Comparison of ENCODE assay signal across 20 cellular contexts in genomic region chr7:50921114-50921513, GRCh38.
DNase-seq lines count a peak whose midpoint lies in the region; ATAC-seq and TF ChIP-seq lines count a peak whose summit lies in the region.
"Had no signal": no experiment of that assay in that cellular context is flagged by ENCODE, and none has a peak within 500 bp of the region (broad histone marks: within the 10 kb centered on the region; RNA-seq: fewer than 3 reads in every experiment).

No MANE protein-coding gene starts in this region.

- no peaks in the 10 kb centered on the region for H3K9me3 ChIP-seq in neural progenitor cell (ENCODE audit: low read depth)

- no peak overlapping the region for H2AFZ ChIP-seq in neural progenitor cell (replicated peaks)

- no peak for TF ChIP-seq CTCF in neural progenitor cell (IDR thresholded peaks at IDR 0.05)

- no peaks in the 10 kb centered on the region for H4K20me1 ChIP-seq in neural progenitor cell (ENCODE audit: low read depth)

- H3K79me2 ChIP-seq in neural progenitor cell (ENCODE audit: low read depth), result no peaks in the 10 kb centered on the region

- no peak overlapping the region for H3K27ac Mint-ChIP-seq in activated CD4-positive, alpha-beta memory T cell treated with anti-CD3 and anti-CD28 coated beads for 36 hours
- H3K27ac Mint-ChIP-seq in activated CD4-positive, alpha-beta memory T cell treated with anti-CD3 and anti-CD28 coated beads, Interleukin-2, amount 10 ng/mL, durations not matched to agents 7 days and 5 days, result no peak overlapping the region
- H3K27ac Mint-ChIP-seq in activated naive CD4-positive, alpha-beta T cell treated with anti-CD3 and anti-CD28 coated beads, Interleukin-2, amount 50 U/mL, for 72 hours, result no peak overlapping the region
- H3K27ac Mint-ChIP-seq in neural progenitor cell, result no peak overlapping the region
- H3K27ac Mint-ChIP-seq: CD4-positive, alpha-beta T cell; naive thymus-derived CD4-positive, alpha-beta T cell; stimulated activated naive CD8-positive, alpha-beta T cell treated with anti-CD3 and anti-CD28 coated beads, Interleukin-15, amount 100 ng/mL, for 72 hours; T-helper 1 cell treated with Interleukin-12 subunit alpha and Interleukin-12 subunit beta and Interleukin-4 antibody, amounts not matched to agents 30 μg/mL and 1 μg/mL, for 36 hours; type B pancreatic cell had no signal

- no peaks in the 10 kb centered on the region for H3K4me1 Mint-ChIP-seq in activated CD4-positive, alpha-beta memory T cell treated with anti-CD3 and anti-CD28 coated beads for 36 hours (ENCODE audit: low read depth)
- no peaks in the 10 kb centered on the region for H3K4me1 Mint-ChIP-seq in activated CD4-positive, alpha-beta memory T cell treated with anti-CD3 and anti-CD28 coated beads, Interleukin-2, amount 10 ng/mL, durations not matched to agents 7 days and 5 days
- H3K4me1 Mint-ChIP-seq in neural progenitor cell, result no peaks in the 10 kb centered on the region
- H3K4me1 Mint-ChIP-seq: stimulated activated naive CD8-positive, alpha-beta T cell treated with anti-CD3 and anti-CD28 coated beads, Interleukin-15, amount 100 ng/mL, for 72 hours had no signal

- POLR2A ChIA-PET in activated CD4-positive, alpha-beta memory T cell treated with anti-CD3 and anti-CD28 coated beads for 36 hours (lab: Charles Lee), result no interaction called here
- POLR2A ChIA-PET in activated CD4-positive, alpha-beta memory T cell treated with anti-CD3 and anti-CD28 coated beads, Interleukin-2, amount 10 ng/mL, durations not matched to agents 7 days and 5 days (lab: Charles Lee), result no interaction called here

- DNase-seq in activated CD4-positive, alpha-beta memory T cell treated with anti-CD3 and anti-CD28 coated beads for 36 hours, result peak; percentile 21
- DNase-seq in activated CD4-positive, alpha-beta memory T cell treated with anti-CD3 and anti-CD28 coated beads, Interleukin-2, amount 10 ng/mL, durations not matched to agents 7 days and 5 days, result no peak
- peak; percentile 63 for DNase-seq in HT-29 (ENCODE audit: low spot score)
- DNase-seq in activated naive CD4-positive, alpha-beta T cell treated with anti-CD3 and anti-CD28 coated beads, Interleukin-2, amount 50 U/mL, for 72 hours (ENCODE audit: low spot score in 2 of 2), result no peak
- DNase-seq in stimulated activated CD4-positive, alpha-beta T cell treated with anti-CD3 and anti-CD28 coated beads, Interleukin-1b, Interleukin-23, amount 100 ng/mL, for 48 hours, result peak; percentile 13
- no peak for DNase-seq in NCI-H524 treated with DMSO at 0.1 percent for 48 hours (lab: John Stamatoyannopoulos, UW)
- no peak for DNase-seq in neural progenitor cell (ENCODE audit: low spot score)
- DNase-seq in AG20443 (ENCODE audit: low spot score), result no peak
- DNase-seq: CD4-positive, alpha-beta T cell; DND-41; naive thymus-derived CD4-positive, alpha-beta T cell; NCI-H1694 treated with DMSO at 0.1 percent for 48 hours; NCI-H345; posterior cingulate gyrus; SHP77; stimulated activated naive CD8-positive, alpha-beta T cell treated with anti-CD3 and anti-CD28 coated beads, Interleukin-15, amount 100 ng/mL, for 72 hours had no signal

- no peaks in the 10 kb centered on the region for H3K9me3 Mint-ChIP-seq in activated CD4-positive, alpha-beta memory T cell treated with anti-CD3 and anti-CD28 coated beads for 36 hours
- no peaks in the 10 kb centered on the region for H3K9me3 Mint-ChIP-seq in activated CD4-positive, alpha-beta memory T cell treated with anti-CD3 and anti-CD28 coated beads, Interleukin-2, amount 10 ng/mL, durations not matched to agents 7 days and 5 days
- no peaks in the 10 kb centered on the region for H3K9me3 Mint-ChIP-seq in activated naive CD4-positive, alpha-beta T cell treated with anti-CD3 and anti-CD28 coated beads, Interleukin-2, amount 50 U/mL, for 72 hours
- no peaks in the 10 kb centered on the region for H3K9me3 Mint-ChIP-seq in neural progenitor cell
- H3K9me3 Mint-ChIP-seq: CD4-positive, alpha-beta T cell; naive thymus-derived CD4-positive, alpha-beta T cell; stimulated activated naive CD8-positive, alpha-beta T cell treated with anti-CD3 and anti-CD28 coated beads, Interleukin-15, amount 100 ng/mL, for 72 hours; T-helper 1 cell treated with Interleukin-12 subunit alpha and Interleukin-12 subunit beta and Interleukin-4 antibody, amounts not matched to agents 30 μg/mL and 1 μg/mL, for 36 hours; type B pancreatic cell had no signal

- H3K36me3 ChIP-seq in neural progenitor cell, result no peaks in the 10 kb centered on the region

- intact Hi-C loops in activated CD4-positive, alpha-beta memory T cell treated with anti-CD3 and anti-CD28 coated beads for 36 hours (cut with micrococcal nuclease), result no loop called here

- no peaks in the 10 kb centered on the region for H3F3A ChIP-seq in neural progenitor cell (ENCODE audit: low read depth)

- no peaks in the 10 kb centered on the region for H3K4me1 ChIP-seq in neural progenitor cell

- no peaks in the 10 kb centered on the region for H3K27me3 ChIP-seq in neural progenitor cell

- no peaks in the 10 kb centered on the region for H3K36me3 Mint-ChIP-seq in activated CD4-positive, alpha-beta memory T cell treated with anti-CD3 and anti-CD28 coated beads for 36 hours
- no peaks in the 10 kb centered on the region for H3K36me3 Mint-ChIP-seq in activated CD4-positive, alpha-beta memory T cell treated with anti-CD3 and anti-CD28 coated beads, Interleukin-2, amount 10 ng/mL, durations not matched to agents 7 days and 5 days (ENCODE audit: low read depth)
- no peaks in the 10 kb centered on the region for H3K36me3 Mint-ChIP-seq in activated naive CD4-positive, alpha-beta T cell treated with anti-CD3 and anti-CD28 coated beads, Interleukin-2, amount 50 U/mL, for 72 hours
- no peaks in the 10 kb centered on the region for H3K36me3 Mint-ChIP-seq in neural progenitor cell
- H3K36me3 Mint-ChIP-seq: naive thymus-derived CD4-positive, alpha-beta T cell; type B pancreatic cell had no signal

- H3K9ac ChIP-seq in neural progenitor cell, result no peak overlapping the region

- no peak overlapping the region for H3K4me3 Mint-ChIP-seq in activated CD4-positive, alpha-beta memory T cell treated with anti-CD3 and anti-CD28 coated beads for 36 hours
- no peak overlapping the region for H3K4me3 Mint-ChIP-seq in activated CD4-positive, alpha-beta memory T cell treated with anti-CD3 and anti-CD28 coated beads, Interleukin-2, amount 10 ng/mL, durations not matched to agents 7 days and 5 days
- no peak overlapping the region for H3K4me3 Mint-ChIP-seq in neural progenitor cell
- H3K4me3 Mint-ChIP-seq: CD4-positive, alpha-beta T cell; naive thymus-derived CD4-positive, alpha-beta T cell; stimulated activated naive CD8-positive, alpha-beta T cell treated with anti-CD3 and anti-CD28 coated beads, Interleukin-15, amount 100 ng/mL, for 72 hours; T-helper 1 cell treated with Interleukin-12 subunit alpha and Interleukin-12 subunit beta and Interleukin-4 antibody, amounts not matched to agents 30 μg/mL and 1 μg/mL, for 36 hours; type B pancreatic cell had no signal

- peaks cover 2% of the 10 kb centered on the region for H3K27me3 Mint-ChIP-seq in activated CD4-positive, alpha-beta memory T cell treated with anti-CD3 and anti-CD28 coated beads for 36 hours
- peaks cover 4% of the 10 kb centered on the region for H3K27me3 Mint-ChIP-seq in activated CD4-positive, alpha-beta memory T cell treated with anti-CD3 and anti-CD28 coated beads, Interleukin-2, amount 10 ng/mL, durations not matched to agents 7 days and 5 days
- no peaks in the 10 kb centered on the region for H3K27me3 Mint-ChIP-seq in neural progenitor cell (ENCODE audit: insufficient read depth, low read depth)
- H3K27me3 Mint-ChIP-seq: CD4-positive, alpha-beta T cell; stimulated activated naive CD8-positive, alpha-beta T cell treated with anti-CD3 and anti-CD28 coated beads, Interleukin-15, amount 100 ng/mL, for 72 hours; type B pancreatic cell had no signal

- no peak overlapping the region for H3K27ac ChIP-seq in neural progenitor cell
- H3K27ac ChIP-seq: coronary artery had no signal

- H3K4me3 ChIP-seq in neural progenitor cell, result no peak overlapping the region
- H3K4me3 ChIP-seq: coronary artery, skin epidermis had no signal

- ATAC-seq in activated naive CD4-positive, alpha-beta T cell treated with anti-CD3 and anti-CD28 coated beads, Interleukin-2, amount 50 U/mL, for 72 hours, result peak; percentile 7 to 35
- ATAC-seq: naive thymus-derived CD4-positive, alpha-beta T cell; stimulated activated naive CD8-positive, alpha-beta T cell treated with anti-CD3 and anti-CD28 coated beads, Interleukin-15, amount 100 ng/mL, for 72 hours had no signal

- CTCF ChIA-PET in activated CD4-positive, alpha-beta memory T cell treated with anti-CD3 and anti-CD28 coated beads for 36 hours (lab: Charles Lee), result no interaction called here
- CTCF ChIA-PET in activated CD4-positive, alpha-beta memory T cell treated with anti-CD3 and anti-CD28 coated beads, Interleukin-2, amount 10 ng/mL, durations not matched to agents 7 days and 5 days (lab: Charles Lee), result no interaction called here

- no peak overlapping the region for H3K4me2 ChIP-seq in neural progenitor cell

Comparison
In these comparisons a context has a peak if more than half of its experiments do, and no peak if none do; other contexts are left out.
1. DNase-seq: peak in activated CD4-positive, alpha-beta memory T cell treated with anti-CD3 and anti-CD28 coated beads for 36 hours (single experiment), HT-29 (single experiment) and stimulated activated CD4-positive, alpha-beta T cell treated with anti-CD3 and anti-CD28 coated beads, Interleukin-1b, Interleukin-23, amount 100 ng/mL, for 48 hours (single experiment); none in activated CD4-positive, alpha-beta memory T cell treated with anti-CD3 and anti-CD28 coated beads, Interleukin-2, amount 10 ng/mL, durations not matched to agents 7 days and 5 days (single experiment), activated naive CD4-positive, alpha-beta T cell treated with anti-CD3 and anti-CD28 coated beads, Interleukin-2, amount 50 U/mL, for 72 hours (0 of 2), NCI-H524 treated with DMSO at 0.1 percent for 48 hours (single experiment), neural progenitor cell (single experiment) and AG20443 (single experiment).